In genomic region chrX:107014927-107015326, GRCh38 we compare ENCODE assay signal across 27 cellular contexts. TPM values are rescaled to one million over a fixed set of nuclear protein-coding genes. Genes with fewer than 3 reads are reported as not detected.
DNase-seq lines count a peak whose midpoint lies in the region; ATAC-seq and TF ChIP-seq lines count a peak whose summit lies in the region.
"Had no signal": no experiment of that assay in that cellular context is flagged by ENCODE, and none has a peak within 500 bp of the region (broad histone marks: within the 10 kb centered on the region; RNA-seq: fewer than 3 reads in every experiment).

No MANE protein-coding gene starts in this region.

- DNase-seq in AG10803 (ENCODE audit: low read depth) = peak; percentile 80
- peak; percentile 28 for DNase-seq in NCI-H1436 treated with DMSO at 0.1 percent for 48 hours (lab: John Stamatoyannopoulos, UW)
- peak; percentile 68 for DNase-seq in fibroblast of gingiva (ENCODE audit: low read depth)
- DNase-seq in mesenchymal stem cell = peak; percentile 4
- no peak for DNase-seq in GM10248 (ENCODE audit: extremely low spot score)
- DNase-seq in activated naive CD4-positive, alpha-beta T cell treated with anti-CD3 and anti-CD28 coated beads, Interleukin-2, amount 50 U/mL, for 16 hours = no peak
- no peak for DNase-seq in SK-N-DZ (ENCODE audit: low spot score)
- DNase-seq: activated CD4-positive, alpha-beta T cell treated with anti-CD3 and anti-CD28 coated beads, Interleukin-2, amount 10 ng/mL, durations not matched to agents 24 days and 14 days; activated CD8-positive, alpha-beta memory T cell treated with anti-CD3 and anti-CD28 coated beads for 24 hours; activated T-cell treated with anti-CD3 and anti-CD28 coated beads for 4 hours; BE2C; CD8-positive, alpha-beta memory T cell; DMS 273 treated with DMSO at 0.1 percent for 48 hours; MM.1S; OCI-M1; right cardiac atrium; stimulated activated CD4-positive, alpha-beta T cell treated with anti-CD3 and anti-CD28 coated beads, Interleukin-2, amount 100 ng/mL, for 48 hours; stomach; tibial artery had no signal

- H3K23ac ChIP-seq in mesenchymal stem cell (ENCODE audit: low read length in 2 of 2) = no peak overlapping the region

- H2BK5ac ChIP-seq in mesenchymal stem cell (ENCODE audit: low read depth, low read length, poor library complexity, severe bottlenecking) = no peak overlapping the region

- no peak overlapping the region for H3K18ac ChIP-seq in mesenchymal stem cell (ENCODE audit: low read depth in 1 of 2, low read length in 2 of 2)

- no peak overlapping the region for H4K91ac ChIP-seq in mesenchymal stem cell (ENCODE audit: low read length)

- no peak overlapping the region for H2AFZ ChIP-seq in mesenchymal stem cell (ENCODE audit: low read depth, low read length)

- H3K36me3 ChIP-seq in mesenchymal stem cell (ENCODE audit: control insufficient read depth in 1 of 2, insufficient read depth in 2 of 2, low read depth in 1 of 2, low read length in 2 of 2) = no peaks in the 10 kb centered on the region
- H3K36me3 ChIP-seq: BE2C, SJSA1, stomach, tibial artery, vagina had no signal

- WGBS in mesenchymal stem cell = no CpG with 5 or more reads among the region's 1 CpG

- no peak overlapping the region for H2BK12ac ChIP-seq in mesenchymal stem cell (ENCODE audit: low read length in 2 of 2)

- H3K27ac ChIP-seq in mesenchymal stem cell (ENCODE audit: low read length, poor library complexity, severe bottlenecking) = no peak overlapping the region
- H3K27ac ChIP-seq: A549, coronary artery, KMS-11, RWPE1, SJSA1, stomach, tibial artery, vagina had no signal

- POLR2A ChIA-PET in GM10248 (lab: Yijun Ruan, JAX) = no interaction called here

- ATAC-seq in HG02610 (IDR thresholded peaks at IDR 0.05; ENCODE audit: unreplicated experiment) = no peak
- ATAC-seq: A549, GM12878, right cardiac atrium had no signal

- H3K79me1 ChIP-seq in mesenchymal stem cell (replicated peaks; ENCODE audit: low read length, poor library complexity, severe bottlenecking) = no peaks in the 10 kb centered on the region

- CTCF ChIA-PET in GM10248 (lab: Yijun Ruan, JAX) = no interaction called here

- H3K9ac ChIP-seq in mesenchymal stem cell (ENCODE audit: low read length) = peak overlapping the region; percentile 76
- H3K9ac ChIP-seq: KMS-11 had no signal

- H2BK120ac ChIP-seq in mesenchymal stem cell (ENCODE audit: low read depth, low read length) = no peak overlapping the region

- H3K4ac ChIP-seq in mesenchymal stem cell (ENCODE audit: low read depth in 1 of 2, low read length in 2 of 2) = no peak overlapping the region

- no peak overlapping the region for H3K4me3 ChIP-seq in AG10803 (ENCODE audit: low read length)
- no peak overlapping the region for H3K4me3 ChIP-seq in mesenchymal stem cell (ENCODE audit: insufficient read depth in 1 of 2, low read depth in 1 of 2, low read length in 2 of 2)
- H3K4me3 ChIP-seq: A549, coronary artery, GM12878, SJSA1, stomach, tibial artery, vagina had no signal

- no peak overlapping the region for H4K8ac ChIP-seq in mesenchymal stem cell (ENCODE audit: low read length)

- no peak overlapping the region for H3K14ac ChIP-seq in mesenchymal stem cell (ENCODE audit: low read length in 2 of 2)

- H2BK15ac ChIP-seq in mesenchymal stem cell (ENCODE audit: low read depth, poor library complexity, severe bottlenecking) = no peak overlapping the region

- no peak overlapping the region for H3K4me2 ChIP-seq in mesenchymal stem cell (ENCODE audit: low read length, poor library complexity, severe bottlenecking)
- H3K4me2 ChIP-seq: A549, KMS-11 had no signal

- TF ChIP-seq CTCF in AG10803 (conservative IDR thresholded peaks at IDR 0.05; ENCODE audit: low read length) (no peak), GM10248 (IDR thresholded peaks at IDR 0.05; ENCODE audit: control extremely low read depth, extremely low read depth, low read depth, missing control alignments) (no peak)

- H3K4me1 ChIP-seq in mesenchymal stem cell (ENCODE audit: control insufficient read depth, insufficient read depth, low read depth, low read length) = no peaks in the 10 kb centered on the region
- H3K4me1 ChIP-seq: A549, BE2C, SJSA1, stomach, tibial artery, vagina had no signal

- no peak overlapping the region for H2AK5ac ChIP-seq in mesenchymal stem cell (ENCODE audit: low read length, severe bottlenecking)

- peaks cover 0 to 15% of the 10 kb centered on the region in 2 experiments for H3K27me3 ChIP-seq in mesenchymal stem cell (ENCODE audit: control insufficient read depth in 1 of 2, insufficient read depth in 1 of 2, low read length in 2 of 2)
- H3K27me3 ChIP-seq: BE2C, SJSA1, tibial artery, vagina had no signal

- H3K9me3 ChIP-seq in mesenchymal stem cell (ENCODE audit: control insufficient read depth, low read length) = no peaks in the 10 kb centered on the region
- H3K9me3 ChIP-seq: A549, BE2C, SJSA1, stomach, tibial artery, vagina had no signal

RNA-seq across cellular contexts. Expression of gene MORC4, which starts 14.9 kb away (rescaled TPM):
- polyA plus RNA-seq in mesenchymal stem cell (2013, experiment 1 of 2) = 15.6 TPM
- 15.1 TPM for polyA plus RNA-seq in mesenchymal stem cell (2013, experiment 2 of 2)
- polyA plus RNA-seq in SK-N-DZ (2014; cell fraction: cytosol; rRNA removed) = 4.5 and 5.8 TPM in 2 replicates
- polyA plus RNA-seq in SK-N-DZ (2014; cell fraction: nucleus; rRNA removed) = 4.5 and 9.0 TPM in 2 replicates

Comparison
In these comparisons a context has a peak if more than half of its experiments do, and no peak if none do; other contexts are left out.
1. DNase-seq: peak in AG10803 (single experiment), NCI-H1436 treated with DMSO at 0.1 percent for 48 hours (single experiment), fibroblast of gingiva (single experiment) and mesenchymal stem cell (single experiment); none in GM10248 (single experiment), activated naive CD4-positive, alpha-beta T cell treated with anti-CD3 and anti-CD28 coated beads, Interleukin-2, amount 50 U/mL, for 16 hours (single experiment) and SK-N-DZ (single experiment).